In the genomic region with DNA sequence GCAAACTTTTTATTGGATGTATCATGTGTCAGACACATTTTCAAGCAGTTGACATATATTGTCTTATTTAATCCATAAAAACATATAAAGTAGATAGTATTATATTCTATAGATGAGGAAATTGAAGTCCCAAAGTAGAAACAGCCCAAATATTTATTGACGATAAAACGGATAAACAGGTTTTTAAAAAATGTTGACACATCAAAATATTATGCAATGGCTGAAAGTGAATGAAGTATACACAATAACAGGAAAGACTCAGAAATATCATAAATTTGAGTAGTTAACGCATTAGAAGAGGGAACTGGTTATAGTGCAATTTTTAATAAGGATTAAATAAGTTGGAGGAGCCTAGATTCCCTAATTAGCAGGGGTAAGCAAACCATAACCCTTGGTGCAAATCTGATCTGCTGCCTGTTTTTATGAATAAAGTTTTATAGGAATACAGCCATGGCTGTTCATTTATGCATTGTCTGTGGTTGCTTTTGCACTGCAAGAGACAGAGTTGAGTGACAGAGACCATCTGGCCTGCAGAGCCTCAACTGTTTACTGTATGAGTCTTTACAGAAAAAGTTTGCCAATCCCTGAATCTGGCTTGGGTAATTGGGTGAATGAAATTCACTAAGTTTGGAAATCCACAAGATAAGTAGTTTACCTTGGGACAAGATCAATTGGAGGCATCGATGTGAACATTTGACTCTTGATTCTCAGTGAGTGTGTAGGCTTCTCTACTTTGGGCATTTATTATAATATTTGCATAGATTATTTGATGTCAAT, we compare ENCODE assay signal across 1 cellular context.
A peak's percentile ranks its signal among the peaks of the same experiment; 100 is the strongest.
TF ChIP-seq lines count a peak whose summit lies in the region.

No MANE protein-coding gene starts in this region.

TF ChIP-seq in liver, 16 proteins besides CTCF, POLR2A, EP300 and RAD21 (continued from another document):
- TF ChIP-seq SP1 (IDR thresholded peaks at IDR 0.05) = peak; percentile 10
- no peak for TF ChIP-seq HNF4G (IDR thresholded peaks at IDR 0.05)
